Comparison of ENCODE assay signal across 1 cellular context in genomic region chr19:10044390-10044789, GRCh38.
TF ChIP-seq lines count a peak whose summit lies in the region.

No MANE protein-coding gene starts in this region.

TF ChIP-seq in HepG2, 621 proteins besides CTCF, POLR2A, EP300 and RAD21:
- TF ChIP-seq ATF6 (CRISPR knock-in tag; conservative IDR thresholded peaks at IDR 0.05): no peak
- peak; percentile 75 for TF ChIP-seq ZNF143 (CRISPR knock-in tag; IDR thresholded peaks at IDR 0.05)
- peak; percentile 64 for TF ChIP-seq NFYB (CRISPR knock-in tag; IDR thresholded peaks at IDR 0.05)
- no peak for TF ChIP-seq IRF9 (CRISPR knock-in tag; IDR thresholded peaks at IDR 0.05; ENCODE audit: borderline replicate concordance)
- peak; percentile 89 for TF ChIP-seq THAP11 (CRISPR knock-in tag; IDR thresholded peaks at IDR 0.05)
- no peak for TF ChIP-seq ZSCAN21 (CRISPR knock-in tag; IDR thresholded peaks at IDR 0.05; ENCODE audit: borderline replicate concordance)
- peak; percentile 58; the same call in 1 of the 2 replicates for TF ChIP-seq NFYC (CRISPR knock-in tag; IDR thresholded peaks at IDR 0.05)
- no peak for TF ChIP-seq ZFP41 (CRISPR knock-in tag; IDR thresholded peaks at IDR 0.05; ENCODE audit: borderline replicate concordance)
- no peak for TF ChIP-seq ZSCAN22 (CRISPR knock-in tag; IDR thresholded peaks at IDR 0.05)
- TF ChIP-seq ZNF691 (CRISPR knock-in tag; IDR thresholded peaks at IDR 0.05; ENCODE audit: borderline replicate concordance, low read depth): no peak
TF ChIP-seq in HepG2: peak in this region for 4.
